Comparison of ENCODE assay signal across 38 cellular contexts in genomic region chrX:15843960-15844359, GRCh38.
"Had no signal": no experiment of that assay in that cellular context is flagged by ENCODE, and none has a peak within 500 bp of the region (broad histone marks: within the 10 kb centered on the region; RNA-seq: fewer than 3 reads in every experiment).

No MANE protein-coding gene starts in this region.

- H3K36me3 Mint-ChIP-seq: activated naive CD8-positive, alpha-beta T cell had no signal

- H3K27ac ChIP-seq: ascending aorta, cardiac muscle cell, VCaP had no signal

- H3K4me1 Mint-ChIP-seq: activated CD4-positive, alpha-beta memory T cell treated with anti-CD3 and anti-CD28 coated beads, Interleukin-2, amount 10 ng/mL, durations not matched to agents 7 days and 5 days; activated CD4-positive, alpha-beta T cell treated with anti-CD3 and anti-CD28 coated beads, Interleukin-2, amount 10 ng/mL, durations not matched to agents 7 days and 5 days; activated CD8-positive, alpha-beta memory T cell treated with anti-CD3 and anti-CD28 coated beads, Interleukin-2, amount 10 ng/mL, durations not matched to agents 7 days and 5 days; activated naive CD8-positive, alpha-beta T cell treated with anti-CD3 and anti-CD28 coated beads, Interleukin-2, amount 10 ng/mL, durations not matched to agents 7 days and 5 days had no signal

- H3K4me3 Mint-ChIP-seq: activated CD4-positive, alpha-beta memory T cell treated with anti-CD3 and anti-CD28 coated beads, Interleukin-2, amount 10 ng/mL, durations not matched to agents 7 days and 5 days; activated CD4-positive, alpha-beta T cell treated with anti-CD3 and anti-CD28 coated beads for 36 hours; activated CD4-positive, alpha-beta T cell treated with anti-CD3 and anti-CD28 coated beads, Interleukin-2, amount 10 ng/mL, durations not matched to agents 7 days and 5 days; activated CD8-positive, alpha-beta memory T cell treated with anti-CD3 and anti-CD28 coated beads, Interleukin-2, amount 10 ng/mL, durations not matched to agents 7 days and 5 days; activated CD8-positive, alpha-beta T cell treated with anti-CD3 and anti-CD28 coated beads, Interleukin-2, amount 10 ng/mL, durations not matched to agents 7 days and 5 days; activated naive CD4-positive, alpha-beta T cell treated with anti-CD3 and anti-CD28 coated beads, Interleukin-2, amount 10 ng/mL, durations not matched to agents 7 days and 5 days; activated naive CD8-positive, alpha-beta T cell; activated naive CD8-positive, alpha-beta T cell treated with anti-CD3 and anti-CD28 coated beads, Interleukin-2, amount 10 ng/mL, durations not matched to agents 7 days and 5 days; activated naive CD8-positive, alpha-beta T cell treated with anti-CD3 and anti-CD28 coated beads, Interleukin-2, amount 50 U/mL, for 24 hours; activated T-cell treated with anti-CD3 and anti-CD28 coated beads, Interleukin-2, amount 50 U/mL, for 24 hours; brain; central memory CD8-positive, alpha-beta T cell; T-helper 1 cell treated with Interleukin-12 subunit alpha and Interleukin-12 subunit beta and Interleukin-4 antibody, amounts not matched to agents 30 μg/mL and 1 μg/mL, for 36 hours; T-helper 2 cell treated with Interferon-gamma antibody and Interleukin-4, amounts not matched to agents 5 μg/mL and 100 μg/mL, for 36 hours had no signal

- H3K9me3 Mint-ChIP-seq: activated CD4-positive, alpha-beta memory T cell treated with anti-CD3 and anti-CD28 coated beads, Interleukin-2, amount 10 ng/mL, durations not matched to agents 7 days and 5 days; activated CD4-positive, alpha-beta T cell treated with anti-CD3 and anti-CD28 coated beads, Interleukin-2, amount 10 ng/mL, durations not matched to agents 7 days and 5 days; activated naive CD4-positive, alpha-beta T cell treated with anti-CD3 and anti-CD28 coated beads, Interleukin-2, amount 10 ng/mL, durations not matched to agents 7 days and 5 days; activated naive CD8-positive, alpha-beta T cell treated with anti-CD3 and anti-CD28 coated beads, Interleukin-2, amount 10 ng/mL, durations not matched to agents 7 days and 5 days; activated naive CD8-positive, alpha-beta T cell treated with anti-CD3 and anti-CD28 coated beads, Interleukin-2, amount 50 U/mL, for 24 hours; activated T-cell treated with anti-CD3 and anti-CD28 coated beads, Interleukin-2, amount 50 U/mL, for 24 hours; activated T-helper 2 cell treated with anti-CD3 and anti-CD28 coated beads, Interferon-gamma antibody, Interleukin-2, Interleukin-4, amounts not matched to agents 10 μg/mL and 5 μg/mL and 100 μg/mL, durations not matched to agents 14 hours and 24 hours and 36 hours; brain; central memory CD8-positive, alpha-beta T cell; T-helper 1 cell treated with Interleukin-12 subunit alpha and Interleukin-12 subunit beta and Interleukin-4 antibody, amounts not matched to agents 30 μg/mL and 1 μg/mL, for 36 hours; T-helper 2 cell treated with Interferon-gamma antibody and Interleukin-4, amounts not matched to agents 5 μg/mL and 100 μg/mL, for 36 hours had no signal

- ATAC-seq: activated CD4-positive, alpha-beta T cell treated with anti-CD3 and anti-CD28 coated beads for 36 hours; activated CD4-positive, CD25-positive, alpha-beta regulatory T cell treated with anti-CD3 and anti-CD28 coated beads, Interleukin-2, amount 50 U/mL, for 24 hours; activated CD8-positive, alpha-beta memory T cell treated with anti-CD3 and anti-CD28 coated beads, Interleukin-2, amount 10 ng/mL, durations not matched to agents 7 days and 5 days; activated CD8-positive, alpha-beta T cell treated with anti-CD3 and anti-CD28 coated beads, Interleukin-2, amount 10 ng/mL, durations not matched to agents 7 days and 5 days; activated naive CD8-positive, alpha-beta T cell treated with anti-CD3 and anti-CD28 coated beads, Interleukin-2, amount 50 U/mL, for 24 hours had no signal

- H3K4me1 ChIP-seq: ascending aorta had no signal

- H3K27me3 ChIP-seq: ascending aorta, cardiac muscle cell had no signal

- H3K27ac Mint-ChIP-seq: activated CD4-positive, alpha-beta memory T cell treated with anti-CD3 and anti-CD28 coated beads, Interleukin-2, amount 10 ng/mL, durations not matched to agents 7 days and 5 days; activated CD4-positive, alpha-beta T cell treated with anti-CD3 and anti-CD28 coated beads for 36 hours; activated CD4-positive, alpha-beta T cell treated with anti-CD3 and anti-CD28 coated beads, Interleukin-2, amount 10 ng/mL, durations not matched to agents 7 days and 5 days; activated CD8-positive, alpha-beta memory T cell treated with anti-CD3 and anti-CD28 coated beads, Interleukin-2, amount 10 ng/mL, durations not matched to agents 7 days and 5 days; activated CD8-positive, alpha-beta T cell treated with anti-CD3 and anti-CD28 coated beads, Interleukin-2, amount 10 ng/mL, durations not matched to agents 7 days and 5 days; activated naive CD4-positive, alpha-beta T cell treated with anti-CD3 and anti-CD28 coated beads, Interleukin-2, amount 10 ng/mL, durations not matched to agents 7 days and 5 days; activated naive CD8-positive, alpha-beta T cell; activated naive CD8-positive, alpha-beta T cell treated with anti-CD3 and anti-CD28 coated beads, Interleukin-2, amount 10 ng/mL, durations not matched to agents 7 days and 5 days; activated naive CD8-positive, alpha-beta T cell treated with anti-CD3 and anti-CD28 coated beads, Interleukin-2, amount 50 U/mL, for 24 hours; activated T-cell treated with anti-CD3 and anti-CD28 coated beads, Interleukin-2, amount 50 U/mL, for 24 hours; activated T-helper 2 cell treated with anti-CD3 and anti-CD28 coated beads, Interferon-gamma antibody, Interleukin-2, Interleukin-4, amounts not matched to agents 10 μg/mL and 5 μg/mL and 100 μg/mL, durations not matched to agents 14 hours and 24 hours and 36 hours; T-helper 1 cell treated with Interleukin-12 subunit alpha and Interleukin-12 subunit beta and Interleukin-4 antibody, amounts not matched to agents 30 μg/mL and 1 μg/mL, for 36 hours; T-helper 2 cell treated with Interferon-gamma antibody and Interleukin-4, amounts not matched to agents 5 μg/mL and 100 μg/mL, for 36 hours had no signal

- H3K4me3 ChIP-seq: ascending aorta, cardiac muscle cell had no signal

- FAIRE-seq: bronchial epithelial cell, TTC549 had no signal

- H3K27me3 Mint-ChIP-seq: activated CD4-positive, alpha-beta memory T cell treated with anti-CD3 and anti-CD28 coated beads, Interleukin-2, amount 10 ng/mL, durations not matched to agents 7 days and 5 days; activated CD4-positive, alpha-beta T cell treated with anti-CD3 and anti-CD28 coated beads for 36 hours; activated CD4-positive, alpha-beta T cell treated with anti-CD3 and anti-CD28 coated beads, Interleukin-2, amount 10 ng/mL, durations not matched to agents 7 days and 5 days; activated CD8-positive, alpha-beta memory T cell treated with anti-CD3 and anti-CD28 coated beads, Interleukin-2, amount 10 ng/mL, durations not matched to agents 7 days and 5 days; activated naive CD4-positive, alpha-beta T cell treated with anti-CD3 and anti-CD28 coated beads, Interleukin-2, amount 10 ng/mL, durations not matched to agents 7 days and 5 days; activated naive CD8-positive, alpha-beta T cell; activated naive CD8-positive, alpha-beta T cell treated with anti-CD3 and anti-CD28 coated beads, Interleukin-2, amount 10 ng/mL, durations not matched to agents 7 days and 5 days; activated naive CD8-positive, alpha-beta T cell treated with anti-CD3 and anti-CD28 coated beads, Interleukin-2, amount 50 U/mL, for 24 hours; activated T-cell treated with anti-CD3 and anti-CD28 coated beads, Interleukin-2, amount 50 U/mL, for 24 hours; brain; central memory CD8-positive, alpha-beta T cell had no signal

- H3K9me3 ChIP-seq: ascending aorta had no signal

- DNase-seq: activated CD4-positive, alpha-beta memory T cell treated with anti-CD3 and anti-CD28 coated beads, Interleukin-2, amount 10 ng/mL, durations not matched to agents 7 days and 5 days; activated CD4-positive, alpha-beta T cell treated with anti-CD3 and anti-CD28 coated beads for 1 hour; activated CD4-positive, alpha-beta T cell treated with anti-CD3 and anti-CD28 coated beads for 36 hours; activated CD4-positive, alpha-beta T cell treated with anti-CD3 and anti-CD28 coated beads for 48 hours; activated CD4-positive, alpha-beta T cell treated with anti-CD3 and anti-CD28 coated beads, Interleukin-2, amount 10 ng/mL, durations not matched to agents 7 days and 5 days; activated CD4-positive, alpha-beta T cell treated with anti-CD3 and anti-CD28 coated beads, Interleukin-2, amount 50 U/mL, for 48 hours; activated CD4-positive, CD25-positive, alpha-beta regulatory T cell; activated CD8-positive, alpha-beta memory T cell treated with anti-CD3 and anti-CD28 coated beads for 24 hours; activated CD8-positive, alpha-beta memory T cell treated with anti-CD3 and anti-CD28 coated beads, Interleukin-2, amount 10 ng/mL, durations not matched to agents 7 days and 5 days; activated CD8-positive, alpha-beta memory T cell treated with anti-CD3 and anti-CD28 coated beads, Interleukin-2, amount 50 U/mL, for 48 hours; activated CD8-positive, alpha-beta T cell treated with anti-CD3 and anti-CD28 coated beads, Interleukin-2, amount 10 ng/mL, durations not matched to agents 7 days and 5 days; activated effector memory CD4-positive, alpha-beta T cell treated with Interleukin-2 at 50 U/mL for 16 hours; activated gamma-delta T cell; activated naive CD4-positive, alpha-beta T cell treated with anti-CD3 and anti-CD28 coated beads, Interleukin-2, amount 10 ng/mL, durations not matched to agents 7 days and 5 days; activated naive CD4-positive, alpha-beta T cell treated with Interleukin-2 at 50 U/mL for 16 hours; activated naive CD8-positive, alpha-beta T cell treated with anti-CD3 and anti-CD28 coated beads, Interleukin-2, amount 10 ng/mL, durations not matched to agents 7 days and 5 days; activated naive CD8-positive, alpha-beta T cell treated with anti-CD3 and anti-CD28 coated beads, Interleukin-2, amount 50 U/mL, for 24 hours; activated T-cell treated with anti-CD3 and anti-CD28 coated beads, Interleukin-2, amount 50 U/mL, for 24 hours; activated T-cell treated with anti-CD3 and anti-CD28 coated beads, Interleukin-2, amount 50 U/mL, for 48 hours; amygdala; anterior cingulate cortex; caudate nucleus; cerebellar nuclear complex; T-helper 1 cell; T-helper 2 cell; T-helper 9 cell had no signal
